8 cellular contexts compared by ENCODE assay signal in genomic region chr14:93132472-93133065, GRCh38. TPM values are rescaled to one million over a fixed set of nuclear protein-coding genes. Genes with fewer than 3 reads are reported as not detected.
DNase-seq lines count a peak whose midpoint lies in the region; ATAC-seq and TF ChIP-seq lines count a peak whose summit lies in the region.
"Had no signal": no experiment of that assay in that cellular context is flagged by ENCODE, and none has a peak within 500 bp of the region (broad histone marks: within the 10 kb centered on the region; RNA-seq: fewer than 3 reads in every experiment).

No MANE protein-coding gene starts in this region.

- H3F3A ChIP-seq in DOHH2 (ENCODE audit: control insufficient read depth, insufficient read depth): no peaks in the 10 kb centered on the region

- peak; percentile 44 for ATAC-seq in HG02642 (IDR thresholded peaks at IDR 0.05; ENCODE audit: poor library complexity, unreplicated experiment)

- no peaks in the 10 kb centered on the region for H3K9me2 ChIP-seq in DOHH2 (replicated peaks; ENCODE audit: control insufficient read depth, low read length)

- no peaks in the 10 kb centered on the region for H3K9me3 ChIP-seq in DOHH2 (ENCODE audit: control insufficient read depth, insufficient read depth, low read length)

- H3K27me3 ChIP-seq in DOHH2 (ENCODE audit: control insufficient read depth, low read length): no peaks in the 10 kb centered on the region; the same call in 1 of the 2 replicates

- peak; percentile 38 for TF ChIP-seq CTCF in DOHH2 (IDR thresholded peaks at IDR 0.05; ENCODE audit: low read depth, low read length, poor library complexity, severe bottlenecking)
- peak; percentile 42 for TF ChIP-seq CTCF in foreskin fibroblast (IDR thresholded peaks at IDR 0.05; ENCODE audit: low read depth, low read length)

- H3K79me2 ChIP-seq in DOHH2 (ENCODE audit: control insufficient read depth, low read length): no peaks in the 10 kb centered on the region

- peaks cover 7% of the 10 kb centered on the region for H3K4me1 ChIP-seq in DOHH2 (ENCODE audit: control insufficient read depth, low read length)

- peak; percentile 52 for DNase-seq in SW480 (ENCODE audit: low spot score)
- DNase-seq in foreskin fibroblast: peak; percentile 41 to 74
- DNase-seq in renal cortical epithelial cell (ENCODE audit: low read depth): peak; percentile 47
- DNase-seq in NCI-H128 (lab: John Stamatoyannopoulos, UW; ENCODE audit: unreplicated experiment): no peak
- no peak for DNase-seq in DMS153 treated with DMSO at 0.1 percent for 48 hours (lab: John Stamatoyannopoulos, UW; ENCODE audit: unreplicated experiment)

- H3K4me2 ChIP-seq in DOHH2 (ENCODE audit: low read length): no peak overlapping the region

- no peaks in the 10 kb centered on the region for H4K20me1 ChIP-seq in DOHH2 (ENCODE audit: control insufficient read depth, insufficient read depth, low read depth, low read length)

- no peaks in the 10 kb centered on the region for H3K36me3 ChIP-seq in DOHH2 (ENCODE audit: control insufficient read depth, low read length)

- H3K4me3 ChIP-seq in DOHH2 (ENCODE audit: low read length) (no peak overlapping the region), foreskin fibroblast (ENCODE audit: low read depth in 1 of 2, low read length in 2 of 2) (no peak overlapping the region)
- H3K4me3 ChIP-seq: skin epidermis had no signal

- no peak overlapping the region for H3K27ac ChIP-seq in DOHH2 (ENCODE audit: low read depth, low read length)
- H3K27ac ChIP-seq: skin epidermis had no signal

RNA-seq across cellular contexts. Expression of gene ITPK1, which starts 16.8 kb away (rescaled TPM):
- 24.7 and 52.5 TPM in 2 replicates for total RNA-seq in renal cortical epithelial cell

RNA-seq across cellular contexts. Expression of gene MOAP1, which starts 52.1 kb away (rescaled TPM):
- total RNA-seq in renal cortical epithelial cell: 51.2 and 69.6 TPM in 2 replicates

RNA-seq across cellular contexts. Expression of gene LYSET, which starts 52.5 kb away (rescaled TPM):
- total RNA-seq in renal cortical epithelial cell: 8.7 and 15.9 TPM in 2 replicates

Comparison
In these comparisons a context has a peak if more than half of its experiments do, and no peak if none do; other contexts are left out.
1. DNase-seq: peak in SW480 (single experiment), foreskin fibroblast (2 of 2) and renal cortical epithelial cell (single experiment); none in NCI-H128 (single experiment) and DMS153 treated with DMSO at 0.1 percent for 48 hours (single experiment).